In the genomic region with DNA sequence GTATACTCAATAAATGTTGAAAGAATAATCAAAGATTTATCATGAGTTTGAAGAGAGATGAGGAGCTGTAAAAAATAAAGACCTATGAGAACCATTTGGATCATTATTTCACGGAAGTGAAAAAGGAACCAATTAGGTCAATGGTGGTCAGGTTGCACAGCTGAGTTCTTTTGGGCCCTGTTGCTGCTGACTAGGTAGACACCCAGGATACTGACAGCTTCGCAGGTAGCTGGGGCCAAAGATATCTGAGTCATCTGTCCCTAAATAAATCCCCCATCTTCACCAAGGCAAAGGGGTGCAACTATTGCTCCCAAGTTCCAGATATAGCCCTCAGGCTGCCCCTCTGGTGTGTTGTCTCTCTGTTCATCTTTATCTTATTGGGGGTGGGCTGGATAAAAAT, we compare ENCODE assay signal across 30 cellular contexts. TPM values are rescaled to one million over a fixed set of nuclear protein-coding genes. Genes with fewer than 3 reads are reported as not detected.
"Had no signal": no experiment of that assay in that cellular context is flagged by ENCODE, and none has a peak within 500 bp of the region (broad histone marks: within the 10 kb centered on the region; RNA-seq: fewer than 3 reads in every experiment).

No MANE protein-coding gene starts in this region.

- H3K79me2 ChIP-seq: hepatocyte, parathyroid adenoma had no signal

- H3K4me1 Mint-ChIP-seq: naive thymus-derived CD4-positive, alpha-beta T cell had no signal

- H3K4me3 ChIP-seq: colonic mucosa, gastroesophageal sphincter, heart left ventricle, hepatocyte, neural progenitor cell, right atrium auricular region, sigmoid colon, stomach, testis, tibial artery, upper lobe of left lung had no signal

- H3K9ac ChIP-seq: neural progenitor cell, parathyroid adenoma had no signal

- H3K27ac Mint-ChIP-seq: dendritic cell treated with granulocyte-macrophage colony-stimulating factor and Interleukin-4, amounts not matched to agents 40 ng/mL and 50 ng/mL, for 4 days; endodermal cell; naive thymus-derived CD4-positive, alpha-beta T cell; nephron; neural progenitor cell; progenitor cell of endocrine pancreas had no signal

- ATAC-seq: esophagus mucosa; gastroesophageal sphincter; heart left ventricle; naive thymus-derived CD4-positive, alpha-beta T cell had no signal

- H3K27me3 ChIP-seq: colonic mucosa, gastroesophageal sphincter, heart left ventricle, hepatocyte, neural progenitor cell, right atrium auricular region, sigmoid colon, stomach, testis, tibial artery, upper lobe of left lung had no signal

- H3K36me3 Mint-ChIP-seq: naive thymus-derived CD4-positive, alpha-beta T cell; neural progenitor cell had no signal

- H3K27me3 Mint-ChIP-seq: dendritic cell treated with granulocyte-macrophage colony-stimulating factor and Interleukin-4, amounts not matched to agents 40 ng/mL and 50 ng/mL, for 4 days; progenitor cell of endocrine pancreas had no signal

- H3K9me3 ChIP-seq: colonic mucosa, gastroesophageal sphincter, heart left ventricle, right atrium auricular region, sigmoid colon, stomach, testis, tibial artery, upper lobe of left lung had no signal

- H3K4me3 Mint-ChIP-seq: dendritic cell treated with granulocyte-macrophage colony-stimulating factor and Interleukin-4, amounts not matched to agents 40 ng/mL and 50 ng/mL, for 4 days; endodermal cell; naive thymus-derived CD4-positive, alpha-beta T cell; nephron; neural progenitor cell had no signal

- H3K4me2 ChIP-seq: hepatocyte, neural progenitor cell had no signal

- DNase-seq: colonic mucosa; effector CD8-positive, alpha-beta T cell; endodermal cell; foreskin fibroblast; heart left ventricle; kidney; mesendoderm; midbrain; naive thymus-derived CD4-positive, alpha-beta T cell; sigmoid colon; stimulated activated naive CD4-positive, alpha-beta T cell treated with Interleukin-2 at 50 U/mL for 16 hours; stomach; testis; tibial artery; upper lobe of left lung had no signal

- H3K9me3 Mint-ChIP-seq: dendritic cell treated with granulocyte-macrophage colony-stimulating factor and Interleukin-4, amounts not matched to agents 40 ng/mL and 50 ng/mL, for 4 days; endodermal cell; naive thymus-derived CD4-positive, alpha-beta T cell; nephron; neural progenitor cell had no signal

- H3K4me1 ChIP-seq: gastroesophageal sphincter, heart left ventricle, parathyroid adenoma, right atrium auricular region, sigmoid colon, testis, tibial artery, upper lobe of left lung had no signal

- H3K27ac ChIP-seq: epithelial cell of prostate, gastroesophageal sphincter, heart left ventricle, neural progenitor cell, parathyroid adenoma, right atrium auricular region, sigmoid colon, testis, tibial artery, upper lobe of left lung had no signal

- H2AFZ ChIP-seq: hepatocyte, parathyroid adenoma had no signal

- H3K36me3 ChIP-seq: colonic mucosa, gastroesophageal sphincter, heart left ventricle, neural progenitor cell, right atrium auricular region, sigmoid colon, stomach, tibial artery, upper lobe of left lung had no signal

RNA-seq across cellular contexts. Expression of gene ARL14, which starts 5.0 kb away (rescaled TPM):
- total RNA-seq: chondrocyte; endodermal cell; gastroesophageal sphincter; heart left ventricle; left lobe of liver; lung microvascular endothelial cell; naive thymus-derived CD4-positive, alpha-beta T cell; osteoblast; right atrium auricular region; sigmoid colon; skeletal muscle tissue; upper lobe of left lung had no signal
- polyA plus RNA-seq: heart left ventricle; naive thymus-derived CD4-positive, alpha-beta T cell had no signal
